Comparison of ENCODE assay signal across 1 cellular context in genomic region chr18:72329533-72329932, GRCh38.
TF ChIP-seq lines count a peak whose summit lies in the region.

No MANE protein-coding gene starts in this region.

TF ChIP-seq in GM12878, 131 proteins besides CTCF, POLR2A, EP300 and RAD21 (continued from another document):
- no peak for TF ChIP-seq CUX1 (IDR thresholded peaks at IDR 0.05; ENCODE audit: insufficient replicate concordance, low read depth, low read length)
- TF ChIP-seq CEBPZ (IDR thresholded peaks at IDR 0.05; ENCODE audit: low read depth, low read length): no peak
- TF ChIP-seq BMI1 (IDR thresholded peaks at IDR 0.05; ENCODE audit: borderline replicate concordance): no peak
- TF ChIP-seq ZNF384 (IDR thresholded peaks at IDR 0.05; ENCODE audit: borderline replicate concordance, low read depth, low read length): peak; percentile 17; the same call in 1 of the 2 replicates
- peak; percentile 82 for TF ChIP-seq NR2F1 (conservative IDR thresholded peaks at IDR 0.05)
- no peak for TF ChIP-seq EED (IDR thresholded peaks at IDR 0.05; ENCODE audit: low read depth)
- no peak for TF ChIP-seq CHD4 (IDR thresholded peaks at IDR 0.05)
- TF ChIP-seq PKNOX1 (IDR thresholded peaks at IDR 0.05): peak; percentile 39; the same call in 1 of the 2 replicates
- TF ChIP-seq CBFB (IDR thresholded peaks at IDR 0.05; ENCODE audit: low read depth): no peak
- no peak for TF ChIP-seq PAX8 (IDR thresholded peaks at IDR 0.05)
- TF ChIP-seq CHD2 (IDR thresholded peaks at IDR 0.05; ENCODE audit: borderline replicate concordance, low read depth, low read length): no peak
- no peak for TF ChIP-seq ASH2L (IDR thresholded peaks at IDR 0.05; ENCODE audit: borderline replicate concordance, low read depth)
- TF ChIP-seq MEF2B (IDR thresholded peaks at IDR 0.05; ENCODE audit: partially characterized antibody, poor library complexity, severe bottlenecking): peak; percentile 89
- TF ChIP-seq CREB1 (IDR thresholded peaks at IDR 0.05; ENCODE audit: low read depth): no peak
- TF ChIP-seq EGR1 (IDR thresholded peaks at IDR 0.05; ENCODE audit: borderline replicate concordance in 1 of 2, low read depth in 2 of 2, low read length in 2 of 2): no peak
- no peak for TF ChIP-seq EZH2 (IDR thresholded peaks at IDR 0.05; ENCODE audit: borderline replicate concordance, control insufficient read depth, low read depth, low read length)
- TF ChIP-seq POU2F2 (IDR thresholded peaks at IDR 0.05; ENCODE audit: borderline replicate concordance, low read depth, low read length): no peak
- TF ChIP-seq SUZ12 (IDR thresholded peaks at IDR 0.05; ENCODE audit: unreplicated experiment): no peak
- no peak for TF ChIP-seq KDM1A (IDR thresholded peaks at IDR 0.05; ENCODE audit: borderline replicate concordance)
- peak; percentile 54 for TF ChIP-seq SMAD1 (IDR thresholded peaks at IDR 0.05; ENCODE audit: low read depth, partially characterized antibody)
